In the genomic region with DNA sequence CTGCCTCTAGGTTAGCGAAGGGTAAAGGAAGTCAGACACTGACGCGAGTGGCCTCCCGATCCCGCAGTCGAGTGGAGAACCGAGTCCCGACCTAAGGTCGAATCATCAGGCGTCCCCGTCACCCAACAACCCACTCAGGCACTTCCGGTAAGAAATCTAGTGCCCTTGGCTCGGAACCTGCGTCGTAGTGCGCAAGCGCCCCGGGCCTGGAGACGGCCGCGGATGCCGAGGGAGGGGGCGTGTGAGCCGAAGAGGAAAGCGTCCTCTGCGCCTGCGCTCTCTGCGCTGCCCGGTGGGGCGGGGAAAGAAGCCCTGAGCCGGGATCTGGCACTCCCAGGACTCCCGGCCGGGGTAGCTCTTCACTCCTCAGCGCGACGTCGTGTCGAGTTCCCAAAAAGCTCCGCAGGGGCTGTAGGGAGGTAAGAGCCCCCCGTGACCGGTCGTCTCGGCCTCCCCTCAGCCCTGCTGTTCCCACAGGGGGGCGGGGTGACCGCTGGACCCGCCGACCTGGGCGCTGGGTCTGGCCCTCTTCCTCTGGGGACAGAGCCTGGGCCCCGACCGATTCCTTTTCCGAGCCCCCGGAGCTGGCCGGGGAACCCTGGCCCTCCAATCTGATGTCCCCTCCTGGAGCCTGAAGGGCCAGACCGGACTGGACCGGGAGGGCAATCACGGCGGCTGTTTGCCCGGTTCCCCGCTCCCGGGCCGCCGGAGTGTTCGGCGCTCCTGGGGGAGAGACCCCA, we compare ENCODE assay signal across 8 cellular contexts. TPM values are rescaled to one million over a fixed set of nuclear protein-coding genes. Genes with fewer than 3 reads are reported as not detected.
DNase-seq lines count a peak whose midpoint lies in the region; ATAC-seq, FAIRE-seq and TF ChIP-seq lines count a peak whose summit lies in the region.

TSS of gene ZFYVE16 (plus strand) at position 330 of the 740 bp plus-strand sequence. CDS start 26,084 bp downstream, outside the sequence.

- H3K4me1 ChIP-seq in kidney (ENCODE audit: control insufficient read depth in 1 of 2, insufficient read depth in 1 of 2, low read depth in 1 of 2, low read length in 2 of 2), result peaks cover 0 to 3% of the 10 kb centered on the region in 2 donors

- no peaks in the 10 kb centered on the region for H3K9me3 ChIP-seq in kidney (ENCODE audit: control insufficient read depth in 1 of 2, low read length in 2 of 2)

- H3K9me3 Mint-ChIP-seq in chondrocyte (ENCODE audit: low read depth), result no peaks in the 10 kb centered on the region

- peak; percentile 88 for ATAC-seq in HG03432 (IDR thresholded peaks at IDR 0.05; ENCODE audit: unreplicated experiment)

- DNase-seq in AG20443 (ENCODE audit: low spot score) (peak; percentile 100), NCI-H460 (ENCODE audit: extremely low read depth, low read depth) (peak; percentile 98), chondrocyte (ENCODE audit: low spot score) (peak; percentile 98), kidney (peak; percentile 99)
- DNase-seq in activated CD4-positive, alpha-beta T cell treated with anti-CD3 and anti-CD28 coated beads for 1 hour, result peak; percentile 94
- DNase-seq in stimulated activated CD4-positive, alpha-beta T cell treated with anti-CD3 and anti-CD28 coated beads, Interleukin-15, amount 100 ng/mL, for 24 hours, result peak; percentile 98

- H3K36me3 Mint-ChIP-seq in chondrocyte (ENCODE audit: low read depth), result peaks cover 2% of the 10 kb centered on the region

- peak; percentile 45 for FAIRE-seq in kidney (lab: Jason Lieb, UNC)

- peak; percentile 94 for TF ChIP-seq POLR2A in GM19099 (IDR thresholded peaks at IDR 0.05; ENCODE audit: extremely low read depth, insufficient read length, low read depth)

- H3K36me3 ChIP-seq in kidney (ENCODE audit: control insufficient read depth in 1 of 2, insufficient read depth in 2 of 2, low read length in 2 of 2), result no peaks in the 10 kb centered on the region

- TF ChIP-seq CTCF in chondrocyte (IDR thresholded peaks at IDR 0.05), result peak; percentile 71
- no peak for TF ChIP-seq CTCF in kidney (IDR thresholded peaks at IDR 0.05; ENCODE audit: borderline replicate concordance, extremely low read depth, insufficient read depth)

- H3K4me1 Mint-ChIP-seq in chondrocyte (ENCODE audit: low read depth), result peaks cover 33% of the 10 kb centered on the region

- H3K27ac Mint-ChIP-seq in chondrocyte (ENCODE audit: unreplicated experiment), result peak within 1 kb of the TSS; percentile 99

- H3K4me3 ChIP-seq in kidney (ENCODE audit: low read length in 2 of 2), result peak within 1 kb of the TSS; percentile 81 to 88

- peak within 1 kb of the TSS; percentile 98 to 99 for H3K27ac ChIP-seq in kidney (ENCODE audit: low read depth in 2 of 2, low read length in 2 of 2)

- peak within 1 kb of the TSS; percentile 84 for H3K4me3 Mint-ChIP-seq in chondrocyte (ENCODE audit: unreplicated experiment)

- peak within 1 kb of the TSS; percentile 74 to 85 for H3K9ac ChIP-seq in kidney (ENCODE audit: low read length in 2 of 2)

- intact Hi-C loops in kidney (cut with DNase I), result no loop called here

- no peaks in the 10 kb centered on the region for H3K27me3 Mint-ChIP-seq in chondrocyte (ENCODE audit: low read depth)

RNA-seq across cellular contexts. Expression of gene ZFYVE16, which starts in this region (rescaled TPM):
- 23.6 and 32.8 TPM in 2 replicates for total RNA-seq in NCI-H460 (2014; rRNA removed; shearing (Covaris generic))
- polyA plus RNA-seq in NCI-H460 (2014; cell fraction: nucleus; rRNA removed), result 25.6 and 46.0 TPM in 2 replicates
- total RNA-seq in chondrocyte (52.6 to 67.7 TPM (median 56.3 TPM) in 3 replicates), kidney (39.4 TPM)
- 10.2 TPM for polyA plus RNA-seq in kidney (ENCODE audit: insufficient read depth, low read depth, low replicate concordance)

Comparison
In these comparisons a context has a peak if more than half of its experiments do, and no peak if none do; other contexts are left out.
1. Peak in every context shown above with its lines: DNase-seq, ATAC-seq, H3K4me3 ChIP-seq and H3K27ac ChIP-seq.